ENCODE assay signal across 10 cellular contexts in the genomic region with DNA sequence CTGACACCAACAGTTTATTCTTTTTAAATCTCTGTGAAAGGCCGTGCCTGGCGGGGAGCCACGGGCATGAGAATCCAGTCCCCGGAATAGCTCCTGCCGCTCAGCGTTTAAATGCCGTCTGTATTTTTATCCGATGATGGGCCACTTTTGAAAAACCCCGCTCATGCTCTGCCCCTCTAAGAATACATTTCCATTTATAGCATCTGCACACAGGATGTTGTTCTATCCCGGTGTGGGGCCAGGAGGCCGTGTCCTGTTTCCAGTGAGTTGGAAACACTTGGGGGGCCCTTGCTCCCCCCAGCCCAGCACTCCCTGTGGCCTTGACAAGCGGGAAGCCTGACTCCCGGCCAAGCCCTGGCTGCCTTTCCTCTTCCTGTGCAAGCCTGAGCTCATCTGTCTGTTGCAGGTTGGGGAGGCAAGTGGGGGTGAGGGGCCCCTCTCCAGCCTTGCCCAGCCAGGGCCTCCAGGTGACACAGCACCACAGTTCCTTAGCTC. TPM values are rescaled to one million over a fixed set of nuclear protein-coding genes. Genes with fewer than 3 reads are reported as not detected.
DNase-seq lines count a peak whose midpoint lies in the region; ATAC-seq and TF ChIP-seq lines count a peak whose summit lies in the region.
"Had no signal": no experiment of that assay in that cellular context is flagged by ENCODE, and none has a peak within 500 bp of the region (broad histone marks: within the 10 kb centered on the region; RNA-seq: fewer than 3 reads in every experiment).

No MANE protein-coding gene starts in this region.

- TF ChIP-seq CTCF in cardiac fibroblast (IDR thresholded peaks at IDR 0.05; ENCODE audit: low read depth, low read length): no peak
- no peak for TF ChIP-seq CTCF in hepatocyte (IDR thresholded peaks at IDR 0.05; ENCODE audit: poor library complexity)
- TF ChIP-seq CTCF in progenitor cell of endocrine pancreas (IDR thresholded peaks at IDR 0.05; ENCODE audit: unreplicated experiment): no peak
- TF ChIP-seq CTCF in GM20000 (IDR thresholded peaks at IDR 0.05; ENCODE audit: extremely low read depth, missing control alignments): no peak

- no peaks in the 10 kb centered on the region for H3K27me3 ChIP-seq in BLaER1 treated with 17β-estradiol and CSF1 and Interleukin-3, amounts not matched to agents 10 nM and 100 nM
- H3K27me3 ChIP-seq in hepatocyte: no peaks in the 10 kb centered on the region

- peaks cover 0 to 21% (median 0%) of the 10 kb centered on the region in 11 experiments; a peak in 6 of 22 replicates for H3K36me3 ChIP-seq in BLaER1 treated with 17β-estradiol and CSF1 and Interleukin-3, amounts not matched to agents 10 nM and 100 nM
- H3K36me3 ChIP-seq in hepatocyte (replicated peaks; ENCODE audit: insufficient read depth, low read depth): no peaks in the 10 kb centered on the region

- H2AFZ ChIP-seq in hepatocyte: no peak overlapping the region

- no peaks in the 10 kb centered on the region for H3K9me3 Mint-ChIP-seq in progenitor cell of endocrine pancreas (ENCODE audit: low read depth)
- H3K9me3 Mint-ChIP-seq: activated T-cell treated with anti-CD3 and anti-CD28 coated beads, Interleukin-2, amount 50 U/mL, for 72 hours; CD4-positive, CD25-positive, alpha-beta regulatory T cell had no signal

- no peaks in the 10 kb centered on the region for H3K27me3 Mint-ChIP-seq in progenitor cell of endocrine pancreas
- H3K27me3 Mint-ChIP-seq: CD4-positive, CD25-positive, alpha-beta regulatory T cell had no signal

- peak; percentile 74 to 86 for DNase-seq in cardiac fibroblast (ENCODE audit: low read depth in 2 of 2)
- DNase-seq in hepatocyte (ENCODE audit: low spot score): peak; percentile 45
- no peak for DNase-seq in progenitor cell of endocrine pancreas (ENCODE audit: low spot score, unreplicated experiment)
- DNase-seq in activated T-cell treated with anti-CD3 and anti-CD28 coated beads, Interleukin-2, amount 50 U/mL, for 48 hours: no peak
- DNase-seq in GM20000 (ENCODE audit: low spot score): no peak
- DNase-seq in NOMO-1 (lab: John Stamatoyannopoulos, UW; ENCODE audit: unreplicated experiment in 2 of 2): no peak
- DNase-seq: activated T-cell treated with anti-CD3 and anti-CD28 coated beads, Interleukin-2, amount 50 U/mL, for 72 hours; CD4-positive, CD25-positive, alpha-beta regulatory T cell had no signal

- WGBS in hepatocyte (ENCODE audit: low lambda C conversion rate, missing lambda C conversion rate): 49% methylated on average over 13 of the region's 13 CpGs

- H3K79me2 ChIP-seq in hepatocyte: peaks cover 46% of the 10 kb centered on the region

- H3K9ac ChIP-seq in BLaER1 treated with 17β-estradiol and CSF1 and Interleukin-3, amounts not matched to agents 10 nM and 100 nM: peak overlapping the region; percentile 50 to 80 (median 71); a peak in 21 of 22 replicates

- H3K4me3 ChIP-seq in BLaER1 treated with 17β-estradiol and CSF1 and Interleukin-3, amounts not matched to agents 10 nM and 100 nM: peak overlapping the region in 3 of 10 experiments; percentile 31 to 44 (median 33); a peak in 6 of 20 replicates
- H3K4me3 ChIP-seq in cardiac fibroblast (replicated peaks in 1 of 2; ENCODE audit: low read depth in 2 of 2, low read length in 2 of 2): no peak overlapping the region
- no peak overlapping the region for H3K4me3 ChIP-seq in hepatocyte

- peak overlapping the region; percentile 75 to 96 (median 90) for H3K4me2 ChIP-seq in BLaER1 treated with 17β-estradiol and CSF1 and Interleukin-3, amounts not matched to agents 10 nM and 100 nM
- H3K4me2 ChIP-seq in hepatocyte: peak overlapping the region; percentile 38

- H4K20me1 ChIP-seq in BLaER1 treated with 17β-estradiol and CSF1 and Interleukin-3, amounts not matched to agents 10 nM and 100 nM: peaks cover 0 to 75% (median 5%) of the 10 kb centered on the region in 11 experiments; a peak in 11 of 22 replicates
- H4K20me1 ChIP-seq in hepatocyte (ENCODE audit: insufficient read depth, poor library complexity, severe bottlenecking): peaks cover 6% of the 10 kb centered on the region

- H3K4me1 ChIP-seq in BLaER1 treated with 17β-estradiol and CSF1 and Interleukin-3, amounts not matched to agents 10 nM and 100 nM: peaks cover 96 to 100% (median 100%) of the 10 kb centered on the region in 10 experiments
- H3K4me1 ChIP-seq in hepatocyte (ENCODE audit: insufficient read depth): peaks cover 20% of the 10 kb centered on the region

- no peak overlapping the region for H3K4me3 Mint-ChIP-seq in progenitor cell of endocrine pancreas (ENCODE audit: low read depth)
- H3K4me3 Mint-ChIP-seq: activated T-cell treated with anti-CD3 and anti-CD28 coated beads, Interleukin-2, amount 50 U/mL, for 72 hours; CD4-positive, CD25-positive, alpha-beta regulatory T cell had no signal

- peak overlapping the region in 10 of 11 experiments; percentile 73 to 88 (median 84); a peak in 19 of 22 replicates for H3K27ac ChIP-seq in BLaER1 treated with 17β-estradiol and CSF1 and Interleukin-3, amounts not matched to agents 10 nM and 100 nM
- peak overlapping the region; percentile 54 for H3K27ac ChIP-seq in hepatocyte

- no peaks in the 10 kb centered on the region for H3K4me1 Mint-ChIP-seq in progenitor cell of endocrine pancreas (ENCODE audit: low read depth)

- H3K36me3 Mint-ChIP-seq in progenitor cell of endocrine pancreas (ENCODE audit: insufficient read depth): peaks cover 1% of the 10 kb centered on the region
- H3K36me3 Mint-ChIP-seq: CD4-positive, CD25-positive, alpha-beta regulatory T cell had no signal

- H3K9me2 ChIP-seq in hepatocyte (replicated peaks; ENCODE audit: insufficient read depth): no peaks in the 10 kb centered on the region

- no peak for ATAC-seq in HG03469 (IDR thresholded peaks at IDR 0.05; ENCODE audit: unreplicated experiment)
- ATAC-seq: activated T-cell treated with anti-CD3 and anti-CD28 coated beads, Interleukin-2, amount 50 U/mL, for 72 hours had no signal

- H3K9me3 ChIP-seq in BLaER1 treated with 17β-estradiol and CSF1 and Interleukin-3, amounts not matched to agents 10 nM and 100 nM (replicated peaks in 1 of 11): no peaks in the 10 kb centered on the region
- no peaks in the 10 kb centered on the region for H3K9me3 ChIP-seq in hepatocyte (ENCODE audit: low read depth)

- peak overlapping the region; percentile 51 for H3K27ac Mint-ChIP-seq in progenitor cell of endocrine pancreas
- H3K27ac Mint-ChIP-seq: activated T-cell treated with anti-CD3 and anti-CD28 coated beads, Interleukin-2, amount 50 U/mL, for 72 hours had no signal

RNA-seq across cellular contexts. Expression of gene ERGIC1, which starts 39.0 kb away (rescaled TPM):
- total RNA-seq in hepatocyte (105 and 107 TPM in 2 replicates), progenitor cell of endocrine pancreas (150 and 158 TPM in 2 replicates)
- 30.1 and 39.1 TPM in 2 replicates for polyA plus RNA-seq in hepatocyte

Comparison
In these comparisons a context has a peak if more than half of its experiments do, and no peak if none do; other contexts are left out.
1. DNase-seq: peak in cardiac fibroblast (2 of 2) and hepatocyte (single experiment); none in progenitor cell of endocrine pancreas (single experiment), activated T-cell treated with anti-CD3 and anti-CD28 coated beads, Interleukin-2, amount 50 U/mL, for 48 hours (0 of 2), GM20000 (single experiment) and NOMO-1 (0 of 2).